Comparison of ENCODE assay signal across 8 cellular contexts in genomic region chr7:94436018-94436604, GRCh38. TPM values are rescaled to one million over a fixed set of nuclear protein-coding genes. Genes with fewer than 3 reads are reported as not detected.
A peak's percentile ranks its signal among the peaks of the same experiment; 100 is the strongest.
DNase-seq lines count a peak whose midpoint lies in the region; ATAC-seq and TF ChIP-seq lines count a peak whose summit lies in the region.

No MANE protein-coding gene starts in this region.

- peaks cover 14% of the 10 kb centered on the region for H3K4me1 Mint-ChIP-seq in progenitor cell of endocrine pancreas (ENCODE audit: low read depth)

- no peaks in the 10 kb centered on the region for H3K36me3 Mint-ChIP-seq in progenitor cell of endocrine pancreas (ENCODE audit: insufficient read depth)

- ATAC-seq in GM21529 (IDR thresholded peaks at IDR 0.05; ENCODE audit: unreplicated experiment), result peak; percentile 94

- DNase-seq in ELR (ENCODE audit: low read depth) (peak; percentile 82), HUDEP-2 (lab: John Stamatoyannopoulos, UW; ENCODE audit: unreplicated experiment in 76 of 76) (peak in 52 of 76 experiments; percentile 3 to 74 (median 22)), RPMI8226 (peak; percentile 70), glomerular endothelial cell (ENCODE audit: extremely low read depth, low read depth, low spot score) (peak; percentile 54), progenitor cell of endocrine pancreas (ENCODE audit: low spot score, unreplicated experiment) (peak; percentile 36), NCI-H774 (lab: John Stamatoyannopoulos, UW) (no peak)
- peak; percentile 40 for DNase-seq in activated naive CD4-positive, alpha-beta T cell treated with Interleukin-2 at 50 U/mL for 16 hours

- peak; percentile 86 for TF ChIP-seq CTCF in progenitor cell of endocrine pancreas (IDR thresholded peaks at IDR 0.05; ENCODE audit: unreplicated experiment)

- no peak overlapping the region for H3K4me3 Mint-ChIP-seq in progenitor cell of endocrine pancreas (ENCODE audit: low read depth)

- no peak overlapping the region for H3K27ac Mint-ChIP-seq in progenitor cell of endocrine pancreas

- no peaks in the 10 kb centered on the region for H3K27me3 Mint-ChIP-seq in progenitor cell of endocrine pancreas

- H3K9me3 Mint-ChIP-seq in progenitor cell of endocrine pancreas (ENCODE audit: low read depth), result no peaks in the 10 kb centered on the region

RNA-seq across cellular contexts. Expression of gene COL1A2, which starts 41.4 kb away (rescaled TPM):
- total RNA-seq in glomerular endothelial cell (9.0 and 76.0 TPM in 2 replicates), progenitor cell of endocrine pancreas (14.8 and 26.2 TPM in 2 replicates)
